ENCODE assay signal across 20 cellular contexts in the genomic region with DNA sequence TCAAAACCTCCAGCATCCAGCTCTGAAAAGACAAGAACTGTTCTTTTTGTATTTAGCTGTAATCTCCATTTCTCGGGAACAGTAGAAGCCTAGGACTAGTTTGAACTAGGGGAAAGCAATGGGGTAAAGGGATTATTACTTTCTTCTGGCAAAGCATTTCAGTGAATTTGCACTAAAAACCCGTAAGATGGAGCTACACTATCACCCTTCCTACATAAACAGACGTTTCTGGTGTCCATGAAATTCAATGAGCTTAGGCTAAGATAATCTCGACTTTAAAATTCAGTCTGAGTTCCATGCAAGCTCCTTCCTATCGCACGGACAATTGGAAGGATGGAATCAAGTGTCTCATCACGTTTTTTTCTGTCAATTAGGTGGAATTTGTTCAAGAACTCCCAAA. TPM values are rescaled to one million over a fixed set of nuclear protein-coding genes. Genes with fewer than 3 reads are reported as not detected.
DNase-seq lines count a peak whose midpoint lies in the region; TF ChIP-seq lines count a peak whose summit lies in the region.
"Had no signal": no experiment of that assay in that cellular context is flagged by ENCODE, and none has a peak within 500 bp of the region (broad histone marks: within the 10 kb centered on the region; RNA-seq: fewer than 3 reads in every experiment).

No MANE protein-coding gene starts in this region.

- H3K9me3 ChIP-seq in GM23248 (ENCODE audit: low read depth) (no peaks in the 10 kb centered on the region), hepatocyte (ENCODE audit: low read depth) (no peaks in the 10 kb centered on the region), right atrium auricular region (no peaks in the 10 kb centered on the region)

- H3K4me3 ChIP-seq in AG10803 (ENCODE audit: low read length) (no peak overlapping the region), GM23248 (no peak overlapping the region), fibroblast of the aortic adventitia (ENCODE audit: low read depth, low read length) (no peak overlapping the region), hepatocyte (no peak overlapping the region), right atrium auricular region (no peak overlapping the region)

- TF ChIP-seq CTCF in AG10803 (conservative IDR thresholded peaks at IDR 0.05; ENCODE audit: low read length) (no peak; the same call in 1 of the 2 replicates), fibroblast of the aortic adventitia (IDR thresholded peaks at IDR 0.05; ENCODE audit: insufficient read depth, low read length) (no peak), hepatocyte (IDR thresholded peaks at IDR 0.05; ENCODE audit: poor library complexity) (no peak), right atrium auricular region (IDR thresholded peaks at IDR 0.05) (no peak)

- in situ Hi-C loops in GM23248 (cut with MboI), result no loop called here

- no peaks in the 10 kb centered on the region for H3K36me3 ChIP-seq in GM23248 (ENCODE audit: low read depth)
- H3K36me3 ChIP-seq in hepatocyte (replicated peaks; ENCODE audit: insufficient read depth, low read depth), result no peaks in the 10 kb centered on the region
- H3K36me3 ChIP-seq in right atrium auricular region, result no peaks in the 10 kb centered on the region

- H3K4me1 ChIP-seq in GM23248 (ENCODE audit: insufficient read depth) (no peaks in the 10 kb centered on the region), hepatocyte (ENCODE audit: insufficient read depth) (no peaks in the 10 kb centered on the region), right atrium auricular region (no peaks in the 10 kb centered on the region)

- H2AFZ ChIP-seq in GM23248, result no peak overlapping the region
- no peak overlapping the region for H2AFZ ChIP-seq in hepatocyte

- H3K9me2 ChIP-seq in GM23248 (ENCODE audit: insufficient read depth) (no peaks in the 10 kb centered on the region), hepatocyte (replicated peaks; ENCODE audit: insufficient read depth) (no peaks in the 10 kb centered on the region)

- H4K20me1 ChIP-seq in GM23248 (ENCODE audit: insufficient read depth) (no peaks in the 10 kb centered on the region), hepatocyte (ENCODE audit: insufficient read depth, poor library complexity, severe bottlenecking) (no peaks in the 10 kb centered on the region)

- no peak overlapping the region for H3K4me2 ChIP-seq in GM23248 (ENCODE audit: unreplicated experiment)
- H3K4me2 ChIP-seq in hepatocyte, result no peak overlapping the region

- H3K9ac ChIP-seq in GM23248, result no peak overlapping the region

- H3K79me2 ChIP-seq in GM23248 (ENCODE audit: insufficient read depth) (no peaks in the 10 kb centered on the region), hepatocyte (no peaks in the 10 kb centered on the region)

- H3K27ac ChIP-seq in GM23248, result no peak overlapping the region
- no peak overlapping the region for H3K27ac ChIP-seq in hepatocyte
- H3K27ac ChIP-seq in right atrium auricular region, result no peak overlapping the region

- DNase-seq in AG10803 (ENCODE audit: low read depth) (peak; percentile 3), GM23248 (peak; percentile 4), RPMI7951 (ENCODE audit: low read depth) (peak; percentile 33), fibroblast of the aortic adventitia (ENCODE audit: low read depth) (peak; percentile 14), activated gamma-delta T cell treated with Interleukin-2 at 50 U/mL for 16 hours (no peak), hepatocyte (ENCODE audit: low spot score) (no peak), right atrium auricular region (ENCODE audit: low spot score) (no peak)
- DNase-seq: ACHN, DMS153, KG1, NCI-H1436 treated with DMSO at 0.1 percent for 48 hours, NCI-H2081, NCI-H2227 treated with DMSO at 0.1 percent for 48 hours, NCI-H510A treated with DMSO at 0.1 percent for 48 hours, NCI-H774, RPMI8226, SIG-M5, T-helper 17 cell had no signal

- H3F3A ChIP-seq in GM23248 (ENCODE audit: insufficient read depth), result no peaks in the 10 kb centered on the region

- WGBS in GM23248 (ENCODE audit: low coverage in 1 of 2, low lambda C conversion rate in 2 of 2, missing lambda C conversion rate in 2 of 2), 2 experiments, result 20 to 22% methylated on average over 7 of the region's 7 CpGs
- 76% methylated on average over 7 of the region's 7 CpGs for WGBS in hepatocyte (ENCODE audit: low lambda C conversion rate, missing lambda C conversion rate)

- H3K27me3 ChIP-seq in GM23248 (replicated peaks; ENCODE audit: insufficient read depth) (peaks cover 37% of the 10 kb centered on the region), hepatocyte (no peaks in the 10 kb centered on the region), right atrium auricular region (no peaks in the 10 kb centered on the region)

RNA-seq across cellular contexts. Expression of gene ACSM4, which starts 24.0 kb away (rescaled TPM):
- not detected in 2 replicates for total RNA-seq in GM23248 (2014; rRNA removed; shearing (Covaris generic))
- polyA plus RNA-seq in GM23248 (2016; fragmentation: Nextera tagmentation; extraction: Ambion mirVana), result not detected in 2 replicates
- total RNA-seq in RPMI7951 (2014; rRNA removed; shearing (Covaris generic)), result not detected in 2 replicates
- not detected in 2 replicates for total RNA-seq in fibroblast of the aortic adventitia (ENCODE audit: low replicate concordance)
- not detected in 2 replicates for total RNA-seq in hepatocyte
- polyA plus RNA-seq in hepatocyte, result not detected in 2 replicates
- total RNA-seq in right atrium auricular region, result not detected
- total RNA-seq: H4, HepG2, T-helper 17 cell had no signal
- polyA plus RNA-seq: HepG2 had no signal

Comparison
In these comparisons a context has a peak if more than half of its experiments do, and no peak if none do; other contexts are left out.
1. DNase-seq: peak in AG10803 (single experiment), GM23248 (single experiment), RPMI7951 (single experiment) and fibroblast of the aortic adventitia (single experiment); none in activated gamma-delta T cell treated with Interleukin-2 at 50 U/mL for 16 hours (single experiment), hepatocyte (single experiment) and right atrium auricular region (single experiment).